In the genomic region with DNA sequence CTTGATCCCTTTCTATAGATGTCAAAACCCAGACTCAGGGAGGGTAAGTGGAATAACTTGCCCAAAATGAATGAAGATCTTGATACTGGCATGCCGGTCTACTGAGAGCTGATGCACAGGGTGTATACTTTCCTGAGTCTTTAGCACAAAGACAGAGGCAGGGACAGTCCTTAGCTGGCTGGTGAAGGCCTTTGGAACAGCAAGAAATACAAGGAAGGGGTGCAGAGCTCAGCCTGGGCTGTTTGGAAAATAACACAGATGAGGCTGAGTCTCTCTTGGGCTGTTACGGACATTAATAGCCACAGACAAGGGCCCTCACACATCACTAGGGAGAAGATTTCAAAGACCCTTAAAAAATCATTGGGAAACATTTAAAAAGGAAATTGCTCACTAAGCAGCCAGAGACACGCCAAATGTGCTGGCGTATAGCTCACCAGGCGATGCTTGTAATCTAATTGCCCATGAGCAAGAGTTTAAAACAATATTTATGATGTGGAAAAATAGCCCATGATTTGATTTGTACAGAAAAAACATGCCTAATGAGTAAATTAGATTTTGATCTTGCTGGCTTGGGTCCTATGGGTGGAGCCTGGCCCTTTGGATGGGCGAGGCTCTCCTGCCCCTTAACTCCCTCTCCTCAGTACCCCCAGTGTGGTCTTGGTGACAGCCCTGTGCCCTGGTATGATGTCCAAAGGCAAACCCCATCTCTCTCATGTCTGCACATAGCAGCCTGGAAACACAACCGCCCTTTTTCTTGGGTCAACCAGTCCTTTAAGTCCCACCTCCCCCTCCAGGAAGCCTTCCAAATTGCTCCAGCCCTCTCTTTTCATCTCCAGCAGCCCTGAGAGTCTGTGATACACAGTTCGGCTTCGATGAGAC, we compare ENCODE assay signal across 18 cellular contexts.
"Had no signal": no experiment of that assay in that cellular context is flagged by ENCODE, and none has a peak within 500 bp of the region (broad histone marks: within the 10 kb centered on the region; RNA-seq: fewer than 3 reads in every experiment).

No MANE protein-coding gene starts in this region.

- ATAC-seq: mucosa of descending colon; naive thymus-derived CD8-positive, alpha-beta T cell; right lobe of liver had no signal

- H3K27ac ChIP-seq: hepatocyte, ovary, right lobe of liver, stomach, thoracic aorta, transverse colon had no signal

- H3K4me3 ChIP-seq: hepatocyte, mucosa of descending colon, ovary, right lobe of liver, stomach, thoracic aorta, transverse colon had no signal

- H3K27ac Mint-ChIP-seq: naive thymus-derived CD8-positive, alpha-beta T cell had no signal

- DNase-seq: cerebellar nuclear complex; dermis blood vessel endothelial cell; effector CD4-positive, alpha-beta T cell; foreskin melanocyte; head of caudate nucleus; mammary epithelial cell; mucosa of descending colon; naive thymus-derived CD8-positive, alpha-beta T cell; ovary; right lobe of liver; stimulated activated CD4-positive, alpha-beta T cell treated with anti-CD3 and anti-CD28 coated beads, Interleukin-2, amount 100 ng/mL, for 24 hours; stimulated activated CD4-positive, alpha-beta T cell treated with anti-CD3 and anti-CD28 coated beads, Interleukin-4, amount 100 ng/mL, for 4 hours; stimulated activated naive CD4-positive, alpha-beta T cell; stomach; substantia nigra; transverse colon had no signal

- H3K4me1 Mint-ChIP-seq: naive thymus-derived CD8-positive, alpha-beta T cell had no signal

- H3K36me3 ChIP-seq: ovary, right lobe of liver, stomach, thoracic aorta, transverse colon had no signal

- H3K9me3 ChIP-seq: mucosa of descending colon, ovary, right lobe of liver, stomach, thoracic aorta, transverse colon had no signal

- H3K27me3 ChIP-seq: hepatocyte, ovary, right lobe of liver, stomach, transverse colon had no signal

- H3K4me3 Mint-ChIP-seq: naive thymus-derived CD8-positive, alpha-beta T cell had no signal

- H3K36me3 Mint-ChIP-seq: naive thymus-derived CD8-positive, alpha-beta T cell had no signal

- H3K4me1 ChIP-seq: stomach, transverse colon had no signal

- H3K9me3 Mint-ChIP-seq: naive thymus-derived CD8-positive, alpha-beta T cell had no signal
